ENCODE assay signal across 17 cellular contexts in the genomic region with DNA sequence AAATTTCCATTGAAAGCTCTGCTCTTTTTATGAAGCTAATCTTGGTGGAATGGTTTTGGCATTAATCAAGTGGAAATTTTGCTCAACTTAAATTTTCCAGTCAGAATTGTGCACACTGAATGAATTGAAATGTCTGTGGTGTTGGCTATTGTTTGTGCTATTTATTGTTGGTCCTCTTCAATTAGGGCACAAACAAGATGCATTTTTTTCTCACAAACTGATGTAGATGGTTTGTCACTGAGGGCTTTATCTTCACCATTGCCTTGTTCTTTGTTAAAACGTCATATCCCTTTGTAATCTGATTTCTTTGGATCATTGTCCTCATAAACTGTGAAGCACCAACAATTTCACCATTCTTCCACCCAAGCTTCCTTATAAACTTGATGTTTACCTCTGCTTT.
"Had no signal": no experiment of that assay in that cellular context is flagged by ENCODE, and none has a peak within 500 bp of the region (broad histone marks: within the 10 kb centered on the region; RNA-seq: fewer than 3 reads in every experiment).

No MANE protein-coding gene starts in this region.

- H3K36me3 ChIP-seq: esophagus muscularis mucosa, transverse colon had no signal

- H3K27ac ChIP-seq: epithelial cell of prostate, esophagus muscularis mucosa, hepatocyte, testis, transverse colon had no signal

- H3K9me3 ChIP-seq: esophagus muscularis mucosa, testis, transverse colon had no signal

- ATAC-seq: effector memory CD8-positive, alpha-beta T cell; left lobe of liver; natural killer cell; right cardiac atrium had no signal

- DNase-seq: central memory CD4-positive, alpha-beta T cell; cortex of kidney; effector memory CD8-positive, alpha-beta T cell; kidney glomerular epithelial cell; mammary epithelial cell; natural killer cell; right cardiac atrium; small intestine; stimulated activated CD4-positive, alpha-beta T cell treated with anti-CD3 and anti-CD28 coated beads, Interleukin-12 subunit alpha, Interleukin-12 subunit beta, amount 100 ng/mL, for 4 hours; stimulated activated CD4-positive, alpha-beta T cell treated with anti-CD3 and anti-CD28 coated beads, Interleukin-2, amount 100 ng/mL, for 48 hours; stimulated activated naive CD4-positive, alpha-beta T cell treated with Interleukin-2 at 50 U/mL for 16 hours; testis; transverse colon had no signal

- H3K27me3 ChIP-seq: esophagus muscularis mucosa, hepatocyte, testis, transverse colon had no signal

- FAIRE-seq: small intestine had no signal

- H3K4me1 ChIP-seq: testis, transverse colon had no signal

- H3K4me3 ChIP-seq: esophagus muscularis mucosa, hepatocyte, testis, transverse colon had no signal
